8 cellular contexts compared by ENCODE assay signal in genomic region chr5:137689306-137689705, GRCh38.
"Had no signal": no experiment of that assay in that cellular context is flagged by ENCODE, and none has a peak within 500 bp of the region (broad histone marks: within the 10 kb centered on the region; RNA-seq: fewer than 3 reads in every experiment).

No MANE protein-coding gene starts in this region.

- ATAC-seq: GM12878 had no signal

- H3K4me3 ChIP-seq: GM12878 had no signal

- DNase-seq: GDM1, GF-D8 had no signal

- FAIRE-seq: G401.6, GM12878, GM12891, GM12892, GM18507, GM19239 had no signal
